23 cellular contexts compared by ENCODE assay signal in the genomic region with DNA sequence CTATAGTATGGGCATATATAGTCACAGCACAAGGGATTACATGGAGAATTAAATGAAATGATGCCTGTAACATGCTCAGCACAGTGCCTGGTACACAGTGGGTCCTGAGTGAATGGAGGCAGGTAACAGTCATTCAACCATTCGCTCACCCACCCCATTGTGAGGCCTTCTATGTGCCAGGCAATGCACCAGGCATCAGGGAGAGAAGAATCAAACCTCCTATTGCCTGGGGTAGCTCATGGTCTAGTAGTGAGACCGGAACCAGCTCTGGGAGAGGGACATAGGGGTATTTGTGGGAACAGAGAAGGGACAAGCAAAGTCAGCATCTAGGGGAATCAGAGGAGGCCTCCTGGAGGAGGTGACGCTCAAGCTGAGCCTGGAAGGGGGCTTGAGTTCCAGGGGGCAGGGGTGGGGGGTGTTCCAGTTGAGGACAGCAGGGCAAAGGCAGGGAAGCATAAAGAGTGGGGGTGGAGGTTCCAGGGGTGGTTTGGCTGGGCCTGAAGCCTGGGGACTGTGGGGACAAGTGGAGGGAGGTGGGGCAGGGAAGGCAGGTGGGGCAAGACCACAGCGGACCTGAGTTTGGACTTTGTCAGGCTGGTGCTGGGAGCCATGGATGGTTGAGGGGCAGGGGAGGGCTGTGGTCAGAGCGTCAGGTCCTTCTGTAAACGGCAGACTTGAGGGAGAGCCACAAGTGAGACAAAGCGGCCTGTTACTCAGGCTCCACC.
"Had no signal": no experiment of that assay in that cellular context is flagged by ENCODE, and none has a peak within 500 bp of the region (broad histone marks: within the 10 kb centered on the region; RNA-seq: fewer than 3 reads in every experiment).

No MANE protein-coding gene starts in this region.

- FAIRE-seq: RCC 7860 had no signal

- H3K4me3 ChIP-seq: breast epithelium, MG63 had no signal

- DNase-seq: activated CD4-positive, alpha-beta T cell treated with anti-CD3 and anti-CD28 coated beads for 48 hours; activated CD4-positive, alpha-beta T cell treated with anti-CD3 and anti-CD28 coated beads, Interleukin-2, amount 50 U/mL, for 4 hours; activated CD4-positive, CD25-positive, alpha-beta regulatory T cell treated with anti-CD3 and anti-CD28 coated beads, Interleukin-2, amount 50 U/mL, for 72 hours; activated effector memory CD4-positive, alpha-beta T cell treated with Interleukin-2 at 50 U/mL for 16 hours; activated naive CD4-positive, alpha-beta T cell; activated T-cell treated with anti-CD3 and anti-CD28 coated beads, Interleukin-2, amount 50 U/mL, for 24 hours; central memory CD4-positive, alpha-beta T cell; MG63; MV-4-11; NCI-H1092 treated with DMSO at 0.1 percent for 48 hours; NCI-H1417 treated with DMSO at 0.1 percent for 48 hours; NCI-H1694; NCI-H2029; NCI-H2107; NCI-H510A treated with DMSO at 0.1 percent for 48 hours; NCI-H69; PC-3; SHP77 treated with DMSO at 0.1 percent for 48 hours; T-helper 17 cell; T-helper 9 cell had no signal

- ATAC-seq: PC-3, T-helper 17 cell, WTC11 had no signal

- H3K27ac ChIP-seq: breast epithelium had no signal

- H3K9me3 ChIP-seq: breast epithelium, MG63 had no signal

- H3K4me1 ChIP-seq: breast epithelium had no signal

- H3K36me3 ChIP-seq: breast epithelium, MG63 had no signal
